Comparison of ENCODE assay signal across 20 cellular contexts in genomic region chr17:32361270-32361669, GRCh38. TPM values are rescaled to one million over a fixed set of nuclear protein-coding genes. Genes with fewer than 3 reads are reported as not detected.
DNase-seq lines count a peak whose midpoint lies in the region; ATAC-seq, FAIRE-seq and TF ChIP-seq lines count a peak whose summit lies in the region.
"Had no signal": no experiment of that assay in that cellular context is flagged by ENCODE, and none has a peak within 500 bp of the region (broad histone marks: within the 10 kb centered on the region; RNA-seq: fewer than 3 reads in every experiment).

No MANE protein-coding gene starts in this region.

- no peak overlapping the region for H3K4me3 ChIP-seq in HepG2 (replicated peaks in 1 of 3; ENCODE audit: insufficient read depth in 1 of 3, low read depth in 2 of 3, low read length in 3 of 3)
- no peak overlapping the region for H3K4me3 ChIP-seq in right lobe of liver
- H3K4me3 ChIP-seq in IMR-90 (ENCODE audit: insufficient read depth, low read depth, low read length), result no peak overlapping the region
- no peak overlapping the region for H3K4me3 ChIP-seq in pancreas
- no peak overlapping the region for H3K4me3 ChIP-seq in hepatocyte
- H3K4me3 ChIP-seq: Peyer's patch had no signal

- H4K20me1 ChIP-seq in HepG2 (ENCODE audit: insufficient read depth, low read length) (peaks cover 37% of the 10 kb centered on the region), IMR-90 (ENCODE audit: insufficient read depth, low read length) (peaks cover 66% of the 10 kb centered on the region), hepatocyte (ENCODE audit: insufficient read depth, poor library complexity, severe bottlenecking) (peaks cover 91% of the 10 kb centered on the region)

- H3K4me3 Mint-ChIP-seq in chondrocyte (ENCODE audit: unreplicated experiment), result no peak overlapping the region
- H3K4me3 Mint-ChIP-seq: H9 had no signal

- no peak overlapping the region for H2BK120ac ChIP-seq in IMR-90 (ENCODE audit: low read depth, low read length)

- POLR2A ChIA-PET in HepG2 (lab: Yijun Ruan, JAX), result no interaction called here
- POLR2A ChIA-PET in IMR-90 (lab: Charles Lee; ENCODE audit: unreplicated experiment), result no interaction called here

- DNase-seq in HepG2 (ENCODE audit: low spot score) (no peak), right lobe of liver (no peak), IMR-90 (no peak), chondrocyte (ENCODE audit: low spot score) (no peak), pancreas (no peak), hepatocyte (ENCODE audit: low spot score) (no peak), OCI-M1 (lab: John Stamatoyannopoulos, UW) (no peak)
- DNase-seq: CD4-positive, CD25-positive, alpha-beta regulatory T cell; EL; GF-D8; H9; KG1; NCI-H1092 treated with DMSO at 0.1 percent for 48 hours; NCI-H146; NCI-H2029; NCI-H2227 treated with DMSO at 0.1 percent for 48 hours; NCI-H510A treated with DMSO at 0.1 percent for 48 hours; NCI-H748 treated with DMSO at 0.1 percent for 48 hours; NK-92 treated with Interleukin-12 subunit alpha and Interleukin-12 subunit beta, amount 100 ng/mL, for 24 hours; Peyer's patch had no signal

- H3K79me2 ChIP-seq in HepG2 (ENCODE audit: insufficient read depth, low read length) (peaks cover 50% of the 10 kb centered on the region), hepatocyte (peaks cover 95% of the 10 kb centered on the region)

- TF ChIP-seq EP300 in HepG2 (IDR thresholded peaks at IDR 0.05; ENCODE audit: low read depth in 2 of 2, low read length in 2 of 2) (no peak), HepG2 (CRISPR knock-in tag; IDR thresholded peaks at IDR 0.05; ENCODE audit: borderline replicate concordance) (no peak)

- TF ChIP-seq RAD21 in HepG2 (CRISPR knock-in tag; IDR thresholded peaks at IDR 0.05), result no peak
- TF ChIP-seq RAD21 in IMR-90 (IDR thresholded peaks at IDR 0.05; ENCODE audit: low read length), result no peak

- no peak overlapping the region for H3K27ac ChIP-seq in HepG2 (ENCODE audit: extremely low read length, insufficient read depth, low read length)
- H3K27ac ChIP-seq in right lobe of liver, result no peak overlapping the region
- no peak overlapping the region for H3K27ac ChIP-seq in IMR-90 (ENCODE audit: insufficient read depth, low read length)
- H3K27ac ChIP-seq in pancreas, result no peak overlapping the region
- no peak overlapping the region for H3K27ac ChIP-seq in hepatocyte
- H3K27ac ChIP-seq: Peyer's patch had no signal

- H2AFZ ChIP-seq in HepG2 (ENCODE audit: low read length) (no peak overlapping the region), IMR-90 (replicated peaks; ENCODE audit: low read length, poor library complexity) (no peak overlapping the region), hepatocyte (no peak overlapping the region)

- H4K91ac ChIP-seq in IMR-90 (ENCODE audit: insufficient read depth, low read depth, low read length), result no peak overlapping the region

- no peak overlapping the region for H4K5ac ChIP-seq in IMR-90 (ENCODE audit: low read depth, low read length)

- H2BK20ac ChIP-seq in IMR-90 (ENCODE audit: low read depth, low read length), result no peak overlapping the region

- peaks cover 29 to 61% of the 10 kb centered on the region in 2 experiments for H3K79me1 ChIP-seq in IMR-90 (ENCODE audit: low read depth in 1 of 2, low read length in 2 of 2)

- 97% methylated on average over 1 of the region's 1 CpG for whole genome bisulfite sequencing in HepG2 (ENCODE audit: low lambda C conversion rate)
- 89% methylated on average over 1 of the region's 1 CpG for WGBS in right lobe of liver (ENCODE audit: insufficient coverage, low coverage, low lambda C conversion rate, missing lambda C conversion rate)
- WGBS in IMR-90 (ENCODE audit: extremely low coverage in 2 of 2, insufficient read length in 1 of 2), 2 experiments, result no CpG with 5 or more reads among the region's 1 CpG
- WGBS in pancreas, 2 donors, result 86 to 93% methylated on average over 1 of the region's 1 CpG
- WGBS in hepatocyte (ENCODE audit: low lambda C conversion rate, missing lambda C conversion rate), result 92% methylated on average over 1 of the region's 1 CpG

- H3K9me3 ChIP-seq in HepG2 (ENCODE audit: low read length) (no peaks in the 10 kb centered on the region), right lobe of liver (no peaks in the 10 kb centered on the region), IMR-90 (ENCODE audit: control insufficient read depth, insufficient read depth, low read length) (no peaks in the 10 kb centered on the region), pancreas (no peaks in the 10 kb centered on the region), hepatocyte (ENCODE audit: low read depth) (no peaks in the 10 kb centered on the region)
- H3K9me3 ChIP-seq: Peyer's patch had no signal

- H3K4me1 ChIP-seq in HepG2 (ENCODE audit: insufficient read depth, low read length) (peaks cover 8% of the 10 kb centered on the region), right lobe of liver (peaks cover 0 to 5% (median 1%) of the 10 kb centered on the region in 4 donors), IMR-90 (ENCODE audit: control insufficient read depth, insufficient read depth, low read length) (no peaks in the 10 kb centered on the region), pancreas (peaks cover 0 to 3% (median under 1%) of the 10 kb centered on the region in 3 donors), hepatocyte (ENCODE audit: insufficient read depth) (no peaks in the 10 kb centered on the region)

- CTCF ChIA-PET in HepG2 (lab: Yijun Ruan, JAX; ENCODE audit: low intra/inter-chr PET ratio, low total read pairs), result no interaction called here
- CTCF ChIA-PET in IMR-90 (lab: Yijun Ruan, JAX), result no interaction called here

- no peak overlapping the region for H3K18ac ChIP-seq in IMR-90 (ENCODE audit: low read depth, low read length)

- no TSS peak for BruUV-seq in HepG2 (replicated peaks; lab: Mats Ljungman, UMichigan)
- BruUV-seq in IMR-90 (replicated peaks; lab: Mats Ljungman, UMichigan), result no TSS peak

- ATAC-seq in HepG2 (no peak), right lobe of liver (no peak), IMR-90 (ENCODE audit: low read depth) (no peak), pancreas (no peak)

- no peak overlapping the region for H3K4me2 ChIP-seq in HepG2 (ENCODE audit: low read depth, low read length)
- H3K4me2 ChIP-seq in IMR-90 (ENCODE audit: low read depth, low read length), result no peak overlapping the region
- H3K4me2 ChIP-seq in hepatocyte, result no peak overlapping the region

- in situ Hi-C loops in HepG2 (cut with HindIII; ENCODE audit: extremely low pct_ligation_motif_present, low pct_unique_long_range_greater_than_20kb) (no loop called here), IMR-90 (cut with MboI; ENCODE audit: low sequenced_read_pairs) (no loop called here)

- no peak overlapping the region for H3K56ac ChIP-seq in IMR-90 (ENCODE audit: extremely low read depth, insufficient read depth, low read length)

- peaks cover 31 to 86% of the 10 kb centered on the region in 2 experiments for H3K36me3 ChIP-seq in HepG2 (replicated peaks in 1 of 2; ENCODE audit: control insufficient read depth in 1 of 2, insufficient read depth in 2 of 2, low read length in 2 of 2)
- H3K36me3 ChIP-seq in right lobe of liver, result peaks cover 28 to 89% (median 56%) of the 10 kb centered on the region in 4 donors
- peaks cover 64% of the 10 kb centered on the region for H3K36me3 ChIP-seq in IMR-90 (ENCODE audit: control insufficient read depth, insufficient read depth, low read length)
- H3K36me3 ChIP-seq in pancreas, result peaks cover 7 to 98% (median 42%) of the 10 kb centered on the region in 3 donors
- H3K36me3 ChIP-seq in hepatocyte (replicated peaks; ENCODE audit: insufficient read depth, low read depth), result peaks cover 14% of the 10 kb centered on the region

- H3K27me3 Mint-ChIP-seq in chondrocyte (ENCODE audit: low read depth), result no peaks in the 10 kb centered on the region
- H3K27me3 Mint-ChIP-seq: CD4-positive, CD25-positive, alpha-beta regulatory T cell had no signal

- TF ChIP-seq CTCF in HepG2 (CRISPR knock-in tag; IDR thresholded peaks at IDR 0.05) (no peak), right lobe of liver (IDR thresholded peaks at IDR 0.05) (no peak), IMR-90 (conservative IDR thresholded peaks at IDR 0.05; ENCODE audit: low read depth, low read length) (no peak), chondrocyte (IDR thresholded peaks at IDR 0.05) (no peak), pancreas (IDR thresholded peaks at IDR 0.05) (no peak), hepatocyte (IDR thresholded peaks at IDR 0.05; ENCODE audit: poor library complexity) (no peak)

- no peak overlapping the region for H2AK5ac ChIP-seq in IMR-90 (ENCODE audit: low read depth, low read length)

- peak overlapping the region; percentile 32 for H3K27ac Mint-ChIP-seq in chondrocyte (ENCODE audit: unreplicated experiment)
- H3K27ac Mint-ChIP-seq: CD4-positive, CD25-positive, alpha-beta regulatory T cell had no signal

- H3K27me3 ChIP-seq in HepG2 (ENCODE audit: control insufficient read depth in 1 of 2, insufficient read depth in 2 of 2, low read length in 2 of 2), result no peaks in the 10 kb centered on the region
- no peaks in the 10 kb centered on the region for H3K27me3 ChIP-seq in right lobe of liver
- no peaks in the 10 kb centered on the region for H3K27me3 ChIP-seq in IMR-90 (ENCODE audit: control insufficient read depth, insufficient read depth, low read length)
- H3K27me3 ChIP-seq in pancreas, result no peaks in the 10 kb centered on the region
- no peaks in the 10 kb centered on the region for H3K27me3 ChIP-seq in hepatocyte
- H3K27me3 ChIP-seq: Peyer's patch had no signal

- H3K36me3 Mint-ChIP-seq in chondrocyte (ENCODE audit: low read depth), result peaks cover 32% of the 10 kb centered on the region

- H3K9me3 Mint-ChIP-seq in chondrocyte (ENCODE audit: low read depth), result no peaks in the 10 kb centered on the region
- H3K9me3 Mint-ChIP-seq: CD4-positive, CD25-positive, alpha-beta regulatory T cell; H9 had no signal

- H3K9me1 ChIP-seq in IMR-90 (ENCODE audit: insufficient read depth, low read length), result 0 out of 2 replicates have a peak, but pooled peaks cover 2% of the 10 kb centered on the region

- no peak overlapping the region for H3K4ac ChIP-seq in IMR-90 (ENCODE audit: low read depth, low read length)

- TF ChIP-seq POLR2A in HepG2 (IDR thresholded peaks at IDR 0.05; ENCODE audit: insufficient read depth in 1 of 2, low read depth in 2 of 2, low read length in 2 of 2) (no peak), right lobe of liver (IDR thresholded peaks at IDR 0.05) (no peak), IMR-90 (IDR thresholded peaks at IDR 0.05; ENCODE audit: low read depth, low read length) (no peak)

- intact Hi-C loops in HepG2 (cut with micrococcal nuclease; ENCODE audit: unreplicated experiment) (no loop called here), right lobe of liver (cut with DNase I) (no loop called here), IMR-90 (cut with micrococcal nuclease) (loop anchor here (2.0 kb wide), 1 partner anchor 16 kb away; no protein-coding TSS in a partner anchor), pancreas (cut with DNase I) (loop anchor here in 1 of 3 donors (5.0 kb wide), 1 partner anchor 86 kb away; no protein-coding TSS in a partner anchor)

- no peak overlapping the region for H3K14ac ChIP-seq in IMR-90 (replicated peaks; ENCODE audit: low read depth, low read length)

- dilution Hi-C loops in IMR-90 (cut with HindIII; ENCODE audit: low sequenced_read_pairs, unreplicated experiment), result no loop called here

- H4K8ac ChIP-seq in IMR-90 (ENCODE audit: low read depth in 2 of 2, low read length in 2 of 2), result no peak overlapping the region

- no peak overlapping the region for H3K23ac ChIP-seq in IMR-90 (ENCODE audit: low read depth, low read length)

- no peak for FAIRE-seq in HepG2 (lab: Jason Lieb, UNC)
- FAIRE-seq in pancreas (lab: Jason Lieb, UNC), result no peak

- no peak overlapping the region for H3K9ac ChIP-seq in HepG2 (ENCODE audit: insufficient read depth, low read depth, low read length)
- H3K9ac ChIP-seq in IMR-90 (ENCODE audit: low read depth, low read length), result no peak overlapping the region

- no peaks in the 10 kb centered on the region for H3K9me2 ChIP-seq in hepatocyte (replicated peaks; ENCODE audit: insufficient read depth)

- peaks cover 14% of the 10 kb centered on the region for H3K4me1 Mint-ChIP-seq in chondrocyte (ENCODE audit: low read depth)

- H2AK9ac ChIP-seq in IMR-90 (replicated peaks; ENCODE audit: low read depth, low read length, poor library complexity), result no peak overlapping the region

- H2BK15ac ChIP-seq in IMR-90 (ENCODE audit: low read depth, low read length), result no peak overlapping the region

- H2BK5ac ChIP-seq in IMR-90 (ENCODE audit: low read depth, low read length, poor library complexity, severe bottlenecking), result no peak overlapping the region

RNA-seq across cellular contexts. Expression of gene ZNF207, which starts 11.3 kb away (rescaled TPM):
- total RNA-seq in HepG2 (2016; rRNA removed; fragmentation: Illumina TruSeq; extraction: Trizol), result 164 and 194 TPM in 2 replicates
- 40.6 and 48.2 TPM in 2 replicates for total RNA-seq in HepG2 (2016; cell fraction: cytosol; rRNA removed; fragmentation: Illumina TruSeq; extraction: Trizol; ENCODE audit: low read depth)
- total RNA-seq in HepG2 (2016; cell fraction: insoluble cytoplasmic fraction; rRNA removed; fragmentation: Illumina TruSeq; extraction: Trizol), result 167 and 194 TPM in 2 replicates
- 70.7 and 78.1 TPM in 2 replicates for total RNA-seq in HepG2 (2016; cell fraction: membrane; rRNA removed; fragmentation: Illumina TruSeq; extraction: Trizol)
- 198 and 199 TPM in 2 replicates for total RNA-seq in HepG2 (2016; cell fraction: nucleus; rRNA removed; fragmentation: Illumina TruSeq; extraction: Trizol)
- polyA plus RNA-seq in HepG2 (2011; rRNA removed), result 140 and 150 TPM in 2 replicates
- 114 and 115 TPM in 2 replicates for polyA plus RNA-seq in HepG2 (2011; cell fraction: cytosol; rRNA removed)
- 159 and 219 TPM in 2 replicates for polyA plus RNA-seq in HepG2 (2011; cell fraction: nucleus; rRNA removed)
- polyA plus RNA-seq in HepG2 (2012), result 92.3 and 112 TPM in 2 replicates
- 18.1 and 20.9 TPM in 2 replicates for polyA plus RNA-seq in HepG2 (2016; cell fraction: cytosol; fragmentation: Illumina TruSeq; extraction: Trizol; ENCODE audit: low read depth)
- polyA plus RNA-seq in HepG2 (2016; cell fraction: insoluble cytoplasmic fraction; fragmentation: Illumina TruSeq; extraction: Trizol; ENCODE audit: low read depth), result 223 and 226 TPM in 2 replicates
- 45.3 and 50.8 TPM in 2 replicates for polyA plus RNA-seq in HepG2 (2016; cell fraction: membrane; fragmentation: Illumina TruSeq; extraction: Trizol; ENCODE audit: low read depth)
- polyA plus RNA-seq in HepG2 (2016; cell fraction: nucleus; fragmentation: Illumina TruSeq; extraction: Trizol; ENCODE audit: insufficient read depth, low read depth), result 168 and 187 TPM in 2 replicates
- 218 and 342 TPM in 2 replicates for polyA minus RNA-seq in HepG2 (2011; rRNA and poly(A)+ RNA removed; ENCODE audit: low replicate concordance)
- polyA minus RNA-seq in HepG2 (2011; cell fraction: cytosol; rRNA and poly(A)+ RNA removed), result 88.9 and 92.0 TPM in 2 replicates
- polyA minus RNA-seq in HepG2 (2011; cell fraction: nucleus; rRNA and poly(A)+ RNA removed), result 313 and 333 TPM in 2 replicates
- total RNA-seq in right lobe of liver, result 10 to 100 TPM; 48.0 to 91.1 (median 68.7) TPM
- total RNA-seq in IMR-90 (2012; rRNA removed), result 207 and 208 TPM in 2 replicates
- polyA plus RNA-seq in IMR-90 (2012; rRNA removed), result 181 and 199 TPM in 2 replicates
- polyA plus RNA-seq in IMR-90 (2012; cell fraction: cytosol; rRNA removed), result 63.7 and 95.7 TPM in 2 replicates
- 108 and 232 TPM in 2 replicates for polyA plus RNA-seq in IMR-90 (2012; cell fraction: nucleus; rRNA removed; ENCODE audit: low replicate concordance)
- 96.8 to 138 TPM (median 107 TPM) in 3 replicates for total RNA-seq in chondrocyte
- 10 to 100 TPM; 37.7 to 82.4 (median 51.3) TPM for total RNA-seq in pancreas
- 10 to 100 TPM; 35.1 to 44.5 TPM for polyA plus RNA-seq in pancreas
- 138 and 161 TPM in 2 replicates for total RNA-seq in hepatocyte
- polyA plus RNA-seq in hepatocyte, result 137 and 138 TPM in 2 replicates

RNA-seq across cellular contexts. Expression of gene C17orf75, which starts 19.3 kb away (rescaled TPM):
- total RNA-seq in HepG2 (2016; rRNA removed; fragmentation: Illumina TruSeq; extraction: Trizol) (33.0 and 41.9 TPM in 2 replicates), right lobe of liver (1 to 10 TPM; 7.1 to 8.9 (median 7.3) TPM), IMR-90 (2012; rRNA removed) (16.1 and 18.3 TPM in 2 replicates), chondrocyte (19.3 to 23.7 TPM (median 21.9 TPM) in 3 replicates), pancreas (10 to 100 TPM in 2 of 6 donors, 1 to 10 TPM in 4; 6.3 to 13.4 (median 8.3) TPM), hepatocyte (20.1 and 25.7 TPM in 2 replicates)
- 9.0 and 9.5 TPM in 2 replicates for total RNA-seq in HepG2 (2016; cell fraction: cytosol; rRNA removed; fragmentation: Illumina TruSeq; extraction: Trizol; ENCODE audit: low read depth)
- total RNA-seq in HepG2 (2016; cell fraction: insoluble cytoplasmic fraction; rRNA removed; fragmentation: Illumina TruSeq; extraction: Trizol), result 34.7 and 41.5 TPM in 2 replicates
- 11.8 and 12.8 TPM in 2 replicates for total RNA-seq in HepG2 (2016; cell fraction: membrane; rRNA removed; fragmentation: Illumina TruSeq; extraction: Trizol)
- 18.9 and 25.5 TPM in 2 replicates for total RNA-seq in HepG2 (2016; cell fraction: nucleus; rRNA removed; fragmentation: Illumina TruSeq; extraction: Trizol)
- polyA plus RNA-seq in HepG2 (2011; rRNA removed) (13.4 and 16.2 TPM in 2 replicates), IMR-90 (2012; rRNA removed) (8.2 and 11.5 TPM in 2 replicates), pancreas (10 to 100 TPM in 1 of 2 donors, 1 to 10 TPM in 1; 8.2 to 17.5 TPM), hepatocyte (13.5 and 16.0 TPM in 2 replicates)
- 9.4 and 10.6 TPM in 2 replicates for polyA plus RNA-seq in HepG2 (2011; cell fraction: cytosol; rRNA removed)
- 14.6 and 14.9 TPM in 2 replicates for polyA plus RNA-seq in HepG2 (2011; cell fraction: nucleus; rRNA removed)
- polyA plus RNA-seq in HepG2 (2012), result 16.5 and 22.8 TPM in 2 replicates
- polyA plus RNA-seq in HepG2 (2016; cell fraction: cytosol; fragmentation: Illumina TruSeq; extraction: Trizol; ENCODE audit: low read depth), result 4.4 and 6.4 TPM in 2 replicates
- 30.1 and 31.8 TPM in 2 replicates for polyA plus RNA-seq in HepG2 (2016; cell fraction: insoluble cytoplasmic fraction; fragmentation: Illumina TruSeq; extraction: Trizol; ENCODE audit: low read depth)
- polyA plus RNA-seq in HepG2 (2016; cell fraction: membrane; fragmentation: Illumina TruSeq; extraction: Trizol; ENCODE audit: low read depth), result 6.8 and 8.1 TPM in 2 replicates
- 37.3 and 41.0 TPM in 2 replicates for polyA plus RNA-seq in HepG2 (2016; cell fraction: nucleus; fragmentation: Illumina TruSeq; extraction: Trizol; ENCODE audit: insufficient read depth, low read depth)
- 8.8 and 11.5 TPM in 2 replicates for polyA minus RNA-seq in HepG2 (2011; rRNA and poly(A)+ RNA removed; ENCODE audit: low replicate concordance)
- 6.3 and 6.9 TPM in 2 replicates for polyA minus RNA-seq in HepG2 (2011; cell fraction: cytosol; rRNA and poly(A)+ RNA removed)
- 8.2 and 15.4 TPM in 2 replicates for polyA minus RNA-seq in HepG2 (2011; cell fraction: nucleus; rRNA and poly(A)+ RNA removed)
- polyA plus RNA-seq in IMR-90 (2012; cell fraction: cytosol; rRNA removed), result 3.7 and 6.5 TPM in 2 replicates
- 10.4 and 27.8 TPM in 2 replicates for polyA plus RNA-seq in IMR-90 (2012; cell fraction: nucleus; rRNA removed; ENCODE audit: low replicate concordance)
